In genomic region chr10:32337343-32337742, GRCh38 we compare ENCODE assay signal across 1 cellular context.
TF ChIP-seq lines count a peak whose summit lies in the region.

No MANE protein-coding gene starts in this region.

TF ChIP-seq in IMR-90, 13 proteins besides CTCF, POLR2A, EP300 and RAD21:
- TF ChIP-seq SMC3 (IDR thresholded peaks at IDR 0.05; ENCODE audit: low read depth, low read length) (no peak), NFE2L2 (IDR thresholded peaks at IDR 0.05; ENCODE audit: low read depth, low read length) (no peak), FOS (IDR thresholded peaks at IDR 0.05; ENCODE audit: low read depth, low read length) (no peak), MAZ (IDR thresholded peaks at IDR 0.05; ENCODE audit: borderline replicate concordance, low read depth, low read length) (no peak), BHLHE40 (IDR thresholded peaks at IDR 0.05; ENCODE audit: low read depth, low read length) (no peak), RCOR1 (IDR thresholded peaks at IDR 0.05; ENCODE audit: insufficient replicate concordance, low read length) (no peak), CHD1 (IDR thresholded peaks at IDR 0.05; ENCODE audit: low read depth, low read length) (no peak)
- TF ChIP-seq, protein P1, sequence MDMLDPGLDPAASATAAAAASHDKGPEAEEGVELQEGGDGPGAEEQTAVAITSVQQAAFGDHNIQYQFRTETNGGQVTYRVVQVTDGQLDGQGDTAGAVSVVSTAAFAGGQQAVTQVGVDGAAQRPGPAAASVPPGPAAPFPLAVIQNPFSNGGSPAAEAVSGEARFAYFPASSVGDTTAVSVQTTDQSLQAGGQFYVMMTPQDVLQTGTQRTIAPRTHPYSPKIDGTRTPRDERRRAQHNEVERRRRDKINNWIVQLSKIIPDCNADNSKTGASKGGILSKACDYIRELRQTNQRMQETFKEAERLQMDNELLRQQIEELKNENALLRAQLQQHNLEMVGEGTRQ (IDR thresholded peaks at IDR 0.05; ENCODE audit: low read depth, low read length): no peak
